Comparison of ENCODE assay signal across 19 cellular contexts in genomic region chr1:19348441-19349198, GRCh38. TPM values are rescaled to one million over a fixed set of nuclear protein-coding genes. Genes with fewer than 3 reads are reported as not detected.
DNase-seq lines count a peak whose midpoint lies in the region; ATAC-seq, FAIRE-seq and TF ChIP-seq lines count a peak whose summit lies in the region.
"Had no signal": no experiment of that assay in that cellular context is flagged by ENCODE, and none has a peak within 500 bp of the region (broad histone marks: within the 10 kb centered on the region; RNA-seq: fewer than 3 reads in every experiment).

No MANE protein-coding gene starts in this region.

- H3K27ac ChIP-seq in kidney (ENCODE audit: low read depth in 2 of 2, low read length in 2 of 2) (no peak overlapping the region), stomach smooth muscle (ENCODE audit: low read length) (peak overlapping the region; percentile 31)
- H3K27ac ChIP-seq: WERI-Rb-1 had no signal

- H3K4me1 Mint-ChIP-seq in activated naive CD4-positive, alpha-beta T cell treated with anti-CD3 and anti-CD28 coated beads, Interleukin-2, amount 10 ng/mL, durations not matched to agents 7 days and 5 days = no peaks in the 10 kb centered on the region

- intact Hi-C loops in kidney (cut with DNase I) = no loop called here

- H3K9me3 ChIP-seq in kidney (ENCODE audit: control insufficient read depth in 1 of 2, low read length in 2 of 2) (no peaks in the 10 kb centered on the region), stomach smooth muscle (ENCODE audit: control insufficient read depth in 2 of 2, low read length in 2 of 2) (no peaks in the 10 kb centered on the region)

- CTCF ChIA-PET in activated naive CD4-positive, alpha-beta T cell treated with anti-CD3 and anti-CD28 coated beads, Interleukin-2, amount 10 ng/mL, durations not matched to agents 7 days and 5 days (lab: Charles Lee) = interaction anchor here (0.8 to 1.5 kb wide), 3 partner anchors 303 to 306 kb away, joined by 3 to 5 read pairs (median 3); no protein-coding TSS in a partner anchor

- no peaks in the 10 kb centered on the region for H3K27me3 ChIP-seq in stomach smooth muscle (ENCODE audit: control insufficient read depth in 1 of 2, insufficient read depth in 2 of 2, low read length in 2 of 2)

- no peak overlapping the region for H3K4me3 Mint-ChIP-seq in activated naive CD4-positive, alpha-beta T cell treated with anti-CD3 and anti-CD28 coated beads, Interleukin-2, amount 10 ng/mL, durations not matched to agents 7 days and 5 days

- no peak for DNase-seq in activated naive CD4-positive, alpha-beta T cell treated with anti-CD3 and anti-CD28 coated beads, Interleukin-2, amount 10 ng/mL, durations not matched to agents 7 days and 5 days
- no peak for DNase-seq in activated naive CD4-positive, alpha-beta T cell treated with anti-CD3 and anti-CD28 coated beads, Interleukin-2, amount 50 U/mL, for 72 hours (ENCODE audit: low spot score in 2 of 2)
- peak; percentile 71 for DNase-seq in NCI-H446 treated with DMSO at 0.1 percent for 48 hours (lab: John Stamatoyannopoulos, UW)
- peak; percentile 57 for DNase-seq in kidney
- DNase-seq: activated effector memory CD4-positive, alpha-beta T cell treated with Interleukin-2 at 50 U/mL for 16 hours; foreskin fibroblast; H7; mesendoderm; NCI-H2081; NCI-H526 treated with DMSO at 0.1 percent for 48 hours; SHP77 treated with DMSO at 0.1 percent for 48 hours; stimulated activated CD4-positive, alpha-beta T cell treated with anti-CD3 and anti-CD28 coated beads, Interleukin-12 subunit alpha, Interleukin-12 subunit beta, amount 100 ng/mL, for 4 hours; stimulated activated naive CD8-positive, alpha-beta T cell treated with anti-CD3 and anti-CD28 coated beads, Interleukin-15, Interleukin-2, amounts not matched to agents 100 U/mL and 50 U/mL, for 24 hours; T-helper 1 cell; WERI-Rb-1 had no signal

- no peak overlapping the region for H3K9ac ChIP-seq in kidney (ENCODE audit: low read length in 2 of 2)
- no peak overlapping the region for H3K9ac ChIP-seq in stomach smooth muscle (ENCODE audit: low read length in 2 of 2)

- H3K36me3 ChIP-seq in kidney (ENCODE audit: control insufficient read depth in 1 of 2, insufficient read depth in 2 of 2, low read length in 2 of 2) (peaks cover 4 to 19% of the 10 kb centered on the region in 2 donors), stomach smooth muscle (ENCODE audit: control insufficient read depth in 2 of 2, insufficient read depth in 2 of 2, low read length in 2 of 2) (peaks cover 20 to 38% of the 10 kb centered on the region in 2 donors)

- peaks cover 43% of the 10 kb centered on the region for H3K36me3 Mint-ChIP-seq in activated naive CD4-positive, alpha-beta T cell treated with anti-CD3 and anti-CD28 coated beads, Interleukin-2, amount 10 ng/mL, durations not matched to agents 7 days and 5 days
- H3K36me3 Mint-ChIP-seq in activated naive CD4-positive, alpha-beta T cell treated with anti-CD3 and anti-CD28 coated beads, Interleukin-2, amount 50 U/mL, for 72 hours = no peaks in the 10 kb centered on the region

- ATAC-seq in activated naive CD4-positive, alpha-beta T cell treated with anti-CD3 and anti-CD28 coated beads, Interleukin-2, amount 50 U/mL, for 72 hours = no peak
- ATAC-seq in HG03196 (IDR thresholded peaks at IDR 0.05; ENCODE audit: unreplicated experiment) = no peak
- no peak for ATAC-seq in GM21717 (IDR thresholded peaks at IDR 0.05; ENCODE audit: unreplicated experiment)
- no peak for ATAC-seq in HG02623 (IDR thresholded peaks at IDR 0.05; ENCODE audit: unreplicated experiment)
- ATAC-seq: stimulated activated naive CD8-positive, alpha-beta T cell treated with anti-CD3 and anti-CD28 coated beads, Interleukin-15, Interleukin-2, amounts not matched to agents 100 U/mL and 50 U/mL, for 24 hours had no signal

- H3K4me1 ChIP-seq in kidney (ENCODE audit: control insufficient read depth in 1 of 2, insufficient read depth in 1 of 2, low read depth in 1 of 2, low read length in 2 of 2) (no peaks in the 10 kb centered on the region), stomach smooth muscle (ENCODE audit: control insufficient read depth, insufficient read depth, low read length) (peaks cover 17% of the 10 kb centered on the region)

- no peak for TF ChIP-seq CTCF in kidney (IDR thresholded peaks at IDR 0.05; ENCODE audit: borderline replicate concordance, extremely low read depth, insufficient read depth)

- H3K4me3 ChIP-seq in kidney (ENCODE audit: low read length in 2 of 2) (no peak overlapping the region), stomach smooth muscle (ENCODE audit: low read length in 2 of 2) (no peak overlapping the region)

- H3K27me3 Mint-ChIP-seq in activated naive CD4-positive, alpha-beta T cell treated with anti-CD3 and anti-CD28 coated beads, Interleukin-2, amount 10 ng/mL, durations not matched to agents 7 days and 5 days = no peaks in the 10 kb centered on the region

- no peak for FAIRE-seq in kidney (lab: Jason Lieb, UNC)

- H3K27ac Mint-ChIP-seq in activated naive CD4-positive, alpha-beta T cell treated with anti-CD3 and anti-CD28 coated beads, Interleukin-2, amount 10 ng/mL, durations not matched to agents 7 days and 5 days = peak overlapping the region; percentile 19
- peak overlapping the region in 1 of 2 donors; percentile 62 for H3K27ac Mint-ChIP-seq in activated naive CD4-positive, alpha-beta T cell treated with anti-CD3 and anti-CD28 coated beads, Interleukin-2, amount 50 U/mL, for 72 hours

- H3K9me3 Mint-ChIP-seq in activated naive CD4-positive, alpha-beta T cell treated with anti-CD3 and anti-CD28 coated beads, Interleukin-2, amount 10 ng/mL, durations not matched to agents 7 days and 5 days = no peaks in the 10 kb centered on the region
- no peaks in the 10 kb centered on the region for H3K9me3 Mint-ChIP-seq in activated naive CD4-positive, alpha-beta T cell treated with anti-CD3 and anti-CD28 coated beads, Interleukin-2, amount 50 U/mL, for 72 hours

RNA-seq across cellular contexts. Expression of gene SLC66A1, which starts 36.5 kb away (rescaled TPM):
- total RNA-seq in activated naive CD4-positive, alpha-beta T cell treated with anti-CD3 and anti-CD28 coated beads, Interleukin-2, amount 50 U/mL, for 72 hours = 1 to 10 TPM; 6.7 to 7.2 TPM
- 12.2 TPM for total RNA-seq in kidney
- 14.7 TPM for polyA plus RNA-seq in kidney (ENCODE audit: insufficient read depth, low read depth, low replicate concordance)

RNA-seq across cellular contexts. Expression of gene AKR7A2, which starts 36.7 kb away (rescaled TPM):
- 10 to 100 TPM; 42.9 to 50.2 TPM for total RNA-seq in activated naive CD4-positive, alpha-beta T cell treated with anti-CD3 and anti-CD28 coated beads, Interleukin-2, amount 50 U/mL, for 72 hours
- total RNA-seq in kidney = 53.1 TPM
- polyA plus RNA-seq in kidney (ENCODE audit: insufficient read depth, low read depth, low replicate concordance) = 139 TPM

Comparison
In these comparisons a context has a peak if more than half of its experiments do, and no peak if none do; other contexts are left out.
1. DNase-seq: peak in NCI-H446 treated with DMSO at 0.1 percent for 48 hours (single experiment) and kidney (single experiment); none in activated naive CD4-positive, alpha-beta T cell treated with anti-CD3 and anti-CD28 coated beads, Interleukin-2, amount 10 ng/mL, durations not matched to agents 7 days and 5 days (single experiment) and activated naive CD4-positive, alpha-beta T cell treated with anti-CD3 and anti-CD28 coated beads, Interleukin-2, amount 50 U/mL, for 72 hours (0 of 2).